ENCODE assay signal across 1 cellular context in the genomic region with DNA sequence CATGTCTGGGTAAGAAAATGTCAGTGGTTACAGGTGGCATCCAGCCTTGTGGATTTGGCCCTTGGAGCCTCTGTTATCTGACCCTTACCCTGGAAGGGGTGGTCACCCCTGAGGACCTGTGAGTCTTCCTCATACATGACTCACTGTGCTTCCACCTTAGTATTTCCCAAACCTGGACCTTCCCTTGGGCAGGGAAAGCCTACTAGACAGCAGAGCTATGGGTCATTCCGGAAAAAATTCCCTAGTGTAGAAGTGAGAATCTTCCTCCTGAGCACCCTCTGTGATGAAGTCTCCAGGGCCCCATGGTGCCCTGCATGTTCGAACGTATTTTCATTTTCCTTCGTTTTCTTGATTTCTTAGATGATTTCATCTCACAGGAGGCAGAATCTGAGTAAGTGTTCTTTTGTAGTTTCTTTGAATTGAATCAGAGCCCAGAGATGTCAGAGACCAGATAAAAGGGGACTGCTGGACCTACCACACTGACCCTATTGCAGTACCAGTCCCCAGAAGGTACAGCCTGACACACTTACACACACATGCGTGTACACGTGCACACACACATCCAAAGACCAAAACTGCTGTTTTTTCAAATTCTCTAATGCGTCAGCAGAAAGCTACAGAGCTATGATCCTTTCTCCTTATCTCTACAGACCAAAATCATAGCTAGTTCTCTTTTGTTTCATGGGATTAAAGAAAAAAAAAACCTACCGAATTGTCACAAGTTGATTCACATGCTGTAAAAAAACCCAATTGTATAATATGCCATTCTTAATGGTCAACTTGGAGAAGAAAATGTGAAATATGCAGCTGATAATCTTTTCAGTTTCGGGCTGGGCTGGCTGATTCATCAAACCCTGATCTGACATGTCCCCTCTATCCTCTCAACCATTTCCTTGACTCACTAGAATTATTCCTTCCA.
TF ChIP-seq lines count a peak whose summit lies in the region.

No MANE protein-coding gene starts in this region.

TF ChIP-seq in GM12878, 131 proteins besides CTCF, POLR2A, EP300 and RAD21:
- no peak for TF ChIP-seq PAX8 (IDR thresholded peaks at IDR 0.05)
- peak; percentile 76; the same call in 1 of the 2 replicates for TF ChIP-seq TCF7 (IDR thresholded peaks at IDR 0.05; ENCODE audit: borderline replicate concordance)
TF ChIP-seq in GM12878: peak in this region for 1.
